In genomic region chr20:540391-541201, GRCh38 we compare ENCODE assay signal across 1 cellular context.
A peak's percentile ranks its signal among the peaks of the same experiment; 100 is the strongest.
TF ChIP-seq lines count a peak whose summit lies in the region.

No MANE protein-coding gene starts in this region.

TF ChIP-seq in HepG2, 621 proteins besides CTCF, POLR2A, EP300 and RAD21 (continued from another document and continues in another):
- TF ChIP-seq ZBTB49 (CRISPR knock-in tag; IDR thresholded peaks at IDR 0.05; ENCODE audit: borderline replicate concordance) (no peak), ZNF326 (CRISPR knock-in tag; IDR thresholded peaks at IDR 0.05; ENCODE audit: borderline replicate concordance) (no peak), MAFK (conservative IDR thresholded peaks at IDR 0.05 in 1 of 2, IDR thresholded peaks at IDR 0.05 in 1 of 2; ENCODE audit: low read length in 2 of 2) (no peak), PCBP1 (IDR thresholded peaks at IDR 0.05; ENCODE audit: borderline replicate concordance, low read depth, low read length) (no peak), ZNF792 (CRISPR knock-in tag; IDR thresholded peaks at IDR 0.05) (no peak), ARHGAP35 (CRISPR knock-in tag; IDR thresholded peaks at IDR 0.05; ENCODE audit: borderline replicate concordance) (no peak), ZNF569 (CRISPR knock-in tag; IDR thresholded peaks at IDR 0.05; ENCODE audit: borderline replicate concordance) (no peak), PHF20 (CRISPR knock-in tag; IDR thresholded peaks at IDR 0.05) (peak; percentile 18; the same call in 1 of the 2 replicates), AGO2 (optimal IDR thresholded peaks at IDR 0.05; ENCODE audit: low read depth, low read length) (no peak), CEBPB (IDR thresholded peaks at IDR 0.05; ENCODE audit: borderline replicate concordance, low read depth, low read length) (peak; percentile 70), ZNF574 (CRISPR knock-in tag; IDR thresholded peaks at IDR 0.05) (peak; percentile 97), ZNF629 (CRISPR knock-in tag; conservative IDR thresholded peaks at IDR 0.05) (peak; percentile 65), HDAC2 (CRISPR knock-in tag; IDR thresholded peaks at IDR 0.05) (no peak), ZHX1 (CRISPR knock-in tag; IDR thresholded peaks at IDR 0.05; ENCODE audit: low read depth) (no peak), NKX3-1 (CRISPR knock-in tag; IDR thresholded peaks at IDR 0.05) (no peak), WIZ (CRISPR knock-in tag; IDR thresholded peaks at IDR 0.05) (0 out of 2 replicates have a peak, but pooled peaks have one; percentile 47), MIER2 (CRISPR knock-in tag; IDR thresholded peaks at IDR 0.05) (no peak), ZNF598 (CRISPR knock-in tag; IDR thresholded peaks at IDR 0.05; ENCODE audit: borderline replicate concordance) (no peak), NR2F2 (IDR thresholded peaks at IDR 0.05; ENCODE audit: borderline replicate concordance, low read depth) (no peak), RBFOX2 (IDR thresholded peaks at IDR 0.05; ENCODE audit: low read depth, low read length) (no peak), ZNF790 (CRISPR knock-in tag; IDR thresholded peaks at IDR 0.05; ENCODE audit: borderline replicate concordance) (no peak), ISL2 (CRISPR knock-in tag; IDR thresholded peaks at IDR 0.05) (no peak), CBX1 (IDR thresholded peaks at IDR 0.05; ENCODE audit: low read depth) (no peak), RAD51 (IDR thresholded peaks at IDR 0.05; ENCODE audit: borderline replicate concordance) (no peak), ZNF550 (CRISPR knock-in tag; IDR thresholded peaks at IDR 0.05; ENCODE audit: borderline replicate concordance) (no peak), NONO (IDR thresholded peaks at IDR 0.05) (no peak), NONO (CRISPR knock-in tag; conservative IDR thresholded peaks at IDR 0.05) (no peak), ESRRA (CRISPR knock-in tag; IDR thresholded peaks at IDR 0.05; ENCODE audit: low read depth) (no peak), ZNF335 (CRISPR knock-in tag; IDR thresholded peaks at IDR 0.05) (no peak), REPIN1 (CRISPR knock-in tag; IDR thresholded peaks at IDR 0.05; ENCODE audit: borderline replicate concordance, low read depth) (0 out of 2 replicates have a peak, but pooled peaks have one; percentile 43), ZFYVE20 (CRISPR knock-in tag; IDR thresholded peaks at IDR 0.05; ENCODE audit: borderline replicate concordance, low read depth) (no peak), GTF3A (CRISPR knock-in tag; conservative IDR thresholded peaks at IDR 0.05) (no peak), MBD4 (IDR thresholded peaks at IDR 0.05; ENCODE audit: borderline replicate concordance, low read length) (no peak), SP4 (CRISPR knock-in tag; IDR thresholded peaks at IDR 0.05) (no peak), YEATS4 (CRISPR knock-in tag; IDR thresholded peaks at IDR 0.05; ENCODE audit: borderline replicate concordance) (no peak), ZNF720 (CRISPR knock-in tag; IDR thresholded peaks at IDR 0.05) (no peak), KDM6A (CRISPR knock-in tag; IDR thresholded peaks at IDR 0.05; ENCODE audit: low read depth) (no peak), ZNF468 (CRISPR knock-in tag; IDR thresholded peaks at IDR 0.05) (no peak), UBTF (CRISPR knock-in tag; IDR thresholded peaks at IDR 0.05) (no peak), PHF21A (CRISPR knock-in tag; IDR thresholded peaks at IDR 0.05) (0 out of 2 replicates have a peak, but pooled peaks have one; percentile 24), ZNF878 (CRISPR knock-in tag; IDR thresholded peaks at IDR 0.05) (no peak), MAFF (IDR thresholded peaks at IDR 0.05; ENCODE audit: low read depth, low read length) (no peak), CEBPG (CRISPR knock-in tag; IDR thresholded peaks at IDR 0.05) (peak; percentile 77), TEAD2 (CRISPR knock-in tag; IDR thresholded peaks at IDR 0.05) (no peak), ZSCAN25 (CRISPR knock-in tag; IDR thresholded peaks at IDR 0.05) (0 out of 2 replicates have a peak, but pooled peaks have one; percentile 14), SIN3A (IDR thresholded peaks at IDR 0.05; ENCODE audit: borderline replicate concordance, low read depth, low read length) (no peak), ZNF256 (CRISPR knock-in tag; conservative IDR thresholded peaks at IDR 0.05) (no peak), ZNF781 (CRISPR knock-in tag; IDR thresholded peaks at IDR 0.05; ENCODE audit: borderline replicate concordance, not compliant biosample characterization) (peak; percentile 66), SETDB1 (CRISPR knock-in tag; IDR thresholded peaks at IDR 0.05; ENCODE audit: borderline replicate concordance) (peak; percentile 57; the same call in 1 of the 2 replicates), ZNF563 (CRISPR knock-in tag; IDR thresholded peaks at IDR 0.05) (no peak)
- TF ChIP-seq, protein P1, sequence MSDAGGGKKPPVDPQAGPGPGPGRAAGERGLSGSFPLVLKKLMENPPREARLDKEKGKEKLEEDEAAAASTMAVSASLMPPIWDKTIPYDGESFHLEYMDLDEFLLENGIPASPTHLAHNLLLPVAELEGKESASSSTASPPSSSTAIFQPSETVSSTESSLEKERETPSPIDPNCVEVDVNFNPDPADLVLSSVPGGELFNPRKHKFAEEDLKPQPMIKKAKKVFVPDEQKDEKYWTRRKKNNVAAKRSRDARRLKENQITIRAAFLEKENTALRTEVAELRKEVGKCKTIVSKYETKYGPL (CRISPR knock-in tag; IDR thresholded peaks at IDR 0.05), result no peak
- TF ChIP-seq, protein P2, sequence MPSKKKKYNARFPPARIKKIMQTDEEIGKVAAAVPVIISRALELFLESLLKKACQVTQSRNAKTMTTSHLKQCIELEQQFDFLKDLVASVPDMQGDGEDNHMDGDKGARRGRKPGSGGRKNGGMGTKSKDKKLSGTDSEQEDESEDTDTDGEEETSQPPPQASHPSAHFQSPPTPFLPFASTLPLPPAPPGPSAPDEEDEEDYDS (CRISPR knock-in tag; IDR thresholded peaks at IDR 0.05), result no peak
- TF ChIP-seq, protein P3, sequence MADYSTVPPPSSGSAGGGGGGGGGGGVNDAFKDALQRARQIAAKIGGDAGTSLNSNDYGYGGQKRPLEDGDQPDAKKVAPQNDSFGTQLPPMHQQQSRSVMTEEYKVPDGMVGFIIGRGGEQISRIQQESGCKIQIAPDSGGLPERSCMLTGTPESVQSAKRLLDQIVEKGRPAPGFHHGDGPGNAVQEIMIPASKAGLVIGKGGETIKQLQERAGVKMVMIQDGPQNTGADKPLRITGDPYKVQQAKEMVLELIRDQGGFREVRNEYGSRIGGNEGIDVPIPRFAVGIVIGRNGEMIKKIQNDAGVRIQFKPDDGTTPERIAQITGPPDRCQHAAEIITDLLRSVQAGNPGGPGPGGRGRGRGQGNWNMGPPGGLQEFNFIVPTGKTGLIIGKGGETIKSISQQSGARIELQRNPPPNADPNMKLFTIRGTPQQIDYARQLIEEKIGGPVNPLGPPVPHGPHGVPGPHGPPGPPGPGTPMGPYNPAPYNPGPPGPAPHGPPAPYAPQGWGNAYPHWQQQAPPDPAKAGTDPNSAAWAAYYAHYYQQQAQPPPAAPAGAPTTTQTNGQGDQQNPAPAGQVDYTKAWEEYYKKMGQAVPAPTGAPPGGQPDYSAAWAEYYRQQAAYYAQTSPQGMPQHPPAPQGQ (CRISPR knock-in tag; IDR thresholded peaks at IDR 0.05; ENCODE audit: borderline replicate concordance), result no peak
- TF ChIP-seq, protein P4, sequence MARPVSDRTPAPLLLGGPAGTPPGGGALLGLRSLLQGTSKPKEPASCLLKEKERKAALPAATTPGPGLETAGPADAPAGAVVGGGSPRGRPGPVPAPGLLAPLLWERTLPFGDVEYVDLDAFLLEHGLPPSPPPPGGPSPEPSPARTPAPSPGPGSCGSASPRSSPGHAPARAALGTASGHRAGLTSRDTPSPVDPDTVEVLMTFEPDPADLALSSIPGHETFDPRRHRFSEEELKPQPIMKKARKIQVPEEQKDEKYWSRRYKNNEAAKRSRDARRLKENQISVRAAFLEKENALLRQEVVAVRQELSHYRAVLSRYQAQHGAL (CRISPR knock-in tag; IDR thresholded peaks at IDR 0.05; ENCODE audit: not compliant biosample characterization), result no peak
- TF ChIP-seq, protein P5, sequence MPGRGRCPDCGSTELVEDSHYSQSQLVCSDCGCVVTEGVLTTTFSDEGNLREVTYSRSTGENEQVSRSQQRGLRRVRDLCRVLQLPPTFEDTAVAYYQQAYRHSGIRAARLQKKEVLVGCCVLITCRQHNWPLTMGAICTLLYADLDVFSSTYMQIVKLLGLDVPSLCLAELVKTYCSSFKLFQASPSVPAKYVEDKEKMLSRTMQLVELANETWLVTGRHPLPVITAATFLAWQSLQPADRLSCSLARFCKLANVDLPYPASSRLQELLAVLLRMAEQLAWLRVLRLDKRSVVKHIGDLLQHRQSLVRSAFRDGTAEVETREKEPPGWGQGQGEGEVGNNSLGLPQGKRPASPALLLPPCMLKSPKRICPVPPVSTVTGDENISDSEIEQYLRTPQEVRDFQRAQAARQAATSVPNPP (CRISPR knock-in tag; IDR thresholded peaks at IDR 0.05), result no peak
- TF ChIP-seq, protein P6, sequence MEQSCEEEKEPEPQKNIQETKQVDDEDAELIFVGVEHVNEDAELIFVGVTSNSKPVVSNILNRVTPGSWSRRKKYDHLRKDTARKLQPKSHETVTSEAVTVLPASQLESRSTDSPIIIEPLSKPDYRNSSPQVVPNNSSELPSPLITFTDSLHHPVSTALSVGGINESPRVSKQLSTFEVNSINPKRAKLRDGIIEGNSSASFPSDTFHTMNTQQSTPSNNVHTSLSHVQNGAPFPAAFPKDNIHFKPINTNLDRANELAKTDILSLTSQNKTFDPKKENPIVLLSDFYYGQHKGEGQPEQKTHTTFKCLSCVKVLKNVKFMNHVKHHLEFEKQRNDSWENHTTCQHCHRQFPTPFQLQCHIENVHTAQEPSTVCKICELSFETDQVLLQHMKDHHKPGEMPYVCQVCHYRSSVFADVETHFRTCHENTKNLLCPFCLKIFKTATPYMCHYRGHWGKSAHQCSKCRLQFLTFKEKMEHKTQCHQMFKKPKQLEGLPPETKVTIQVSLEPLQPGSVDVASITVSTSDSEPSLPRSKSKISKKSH (CRISPR knock-in tag; IDR thresholded peaks at IDR 0.05; ENCODE audit: borderline replicate concordance), result no peak
